9 cellular contexts compared by ENCODE assay signal in the genomic region with DNA sequence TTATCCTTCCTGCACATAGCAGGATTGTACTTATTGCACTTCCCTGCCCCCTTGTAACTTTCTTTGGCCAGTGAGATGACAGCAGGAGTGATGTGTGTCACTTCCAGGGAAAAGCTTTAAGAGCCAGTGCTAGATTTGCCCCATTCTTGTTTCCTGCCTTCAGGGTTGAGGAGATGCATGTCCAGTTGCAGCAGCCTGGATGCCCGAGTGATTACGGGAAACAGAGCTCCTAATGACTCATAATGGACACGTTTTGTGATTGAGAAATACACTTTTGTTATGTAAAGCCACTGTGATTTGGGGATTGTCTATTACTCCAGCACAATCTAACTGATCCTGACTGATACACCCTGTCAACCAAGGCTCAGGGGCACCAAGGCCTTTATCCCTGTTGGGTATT. TPM values are rescaled to one million over a fixed set of nuclear protein-coding genes. Genes with fewer than 3 reads are reported as not detected.
DNase-seq lines count a peak whose midpoint lies in the region; ATAC-seq, FAIRE-seq and TF ChIP-seq lines count a peak whose summit lies in the region.
"Had no signal": no experiment of that assay in that cellular context is flagged by ENCODE, and none has a peak within 500 bp of the region (broad histone marks: within the 10 kb centered on the region; RNA-seq: fewer than 3 reads in every experiment).

No MANE protein-coding gene starts in this region.

- H3K4me2 ChIP-seq in DOHH2 (ENCODE audit: low read length) (peak overlapping the region; percentile 73), astrocyte (ENCODE audit: low read length) (peak overlapping the region; percentile 17)

- no peaks in the 10 kb centered on the region for H3K9me2 ChIP-seq in DOHH2 (replicated peaks; ENCODE audit: control insufficient read depth, low read length)

- H2AFZ ChIP-seq in astrocyte (ENCODE audit: low read depth, low read length): no peak overlapping the region

- no peak for FAIRE-seq in astrocyte (lab: Jason Lieb, UNC)

- H3K4me1 ChIP-seq in DOHH2 (ENCODE audit: control insufficient read depth, low read length) (peaks cover 49% of the 10 kb centered on the region), astrocyte (ENCODE audit: insufficient read depth, low read length) (peaks cover 24% of the 10 kb centered on the region), A673 (ENCODE audit: insufficient read depth, low read length, poor library complexity, severe bottlenecking) (peaks cover 27% of the 10 kb centered on the region), spleen (peaks cover 18 to 68% (median 54%) of the 10 kb centered on the region in 6 donors)

- 0 out of 2 replicates have a peak, but pooled peaks cover 2% of the 10 kb centered on the region for H3K27me3 ChIP-seq in DOHH2 (ENCODE audit: control insufficient read depth, low read length)
- peaks cover 8% of the 10 kb centered on the region for H3K27me3 ChIP-seq in astrocyte (ENCODE audit: insufficient read depth, low read length)
- H3K27me3 ChIP-seq in A673 (replicated peaks; ENCODE audit: insufficient read depth, low read depth, low read length, poor library complexity): no peaks in the 10 kb centered on the region
- H3K27me3 ChIP-seq in spleen (replicated peaks in 1 of 7): peaks cover 0 to 13% (median 0%) of the 10 kb centered on the region in 7 donors

- no peaks in the 10 kb centered on the region for H3K36me3 Mint-ChIP-seq in astrocyte (ENCODE audit: low read depth, unreplicated experiment)

- POLR2A ChIA-PET in A673 (lab: Charles Lee; ENCODE audit: low non-redundant PET): no interaction called here

- no peak overlapping the region for H3K9ac ChIP-seq in astrocyte (ENCODE audit: low read length)

- TF ChIP-seq POLR2A in spleen (IDR thresholded peaks at IDR 0.05): no peak

- H3K4me3 ChIP-seq in DOHH2 (ENCODE audit: low read length) (peak overlapping the region; percentile 71), astrocyte (ENCODE audit: insufficient read depth, low read depth, low read length) (no peak overlapping the region), A673 (ENCODE audit: low read depth, low read length, poor library complexity, severe bottlenecking) (no peak overlapping the region), spleen (no peak overlapping the region)

- 14 to 56% (median 28%) methylated on average over 3 of the region's 3 CpGs for WGBS in spleen, 5 donors

- peak; percentile 86 for DNase-seq in LHCN-M2 (ENCODE audit: low read depth)
- DNase-seq in astrocyte (ENCODE audit: low read depth): peak; percentile 77
- DNase-seq in myocyte (ENCODE audit: low read depth): peak; percentile 40
- no peak for DNase-seq in A673 (ENCODE audit: low spot score)
- DNase-seq in spleen: no peak
- DNase-seq: Karpas-422 had no signal

- H3F3A ChIP-seq in DOHH2 (ENCODE audit: control insufficient read depth, insufficient read depth): peaks cover 20% of the 10 kb centered on the region

- H3K36me3 ChIP-seq in DOHH2 (ENCODE audit: control insufficient read depth, low read length) (no peaks in the 10 kb centered on the region; the same call in 1 of the 2 replicates), astrocyte (ENCODE audit: insufficient read depth, low read length) (no peaks in the 10 kb centered on the region), A673 (ENCODE audit: insufficient read depth, low read length, poor library complexity, severe bottlenecking) (no peaks in the 10 kb centered on the region), spleen (no peaks in the 10 kb centered on the region)

- no peak for TF ChIP-seq CTCF in DOHH2 (IDR thresholded peaks at IDR 0.05; ENCODE audit: low read depth, low read length, poor library complexity, severe bottlenecking)
- no peak for TF ChIP-seq CTCF in astrocyte (IDR thresholded peaks at IDR 0.05; ENCODE audit: insufficient read depth, low read depth, low read length)
- TF ChIP-seq CTCF in A673 (conservative IDR thresholded peaks at IDR 0.05; ENCODE audit: low read depth, low read length): no peak
- TF ChIP-seq CTCF in spleen (IDR thresholded peaks at IDR 0.05 in 8 of 11, conservative IDR thresholded peaks at IDR 0.05 in 3 of 11): no peak

- ATAC-seq in GM18867 (IDR thresholded peaks at IDR 0.05; ENCODE audit: unreplicated experiment) (no peak), HG03095 (IDR thresholded peaks at IDR 0.05; ENCODE audit: unreplicated experiment) (no peak)

- H3K27ac Mint-ChIP-seq in astrocyte (ENCODE audit: unreplicated experiment): no peak overlapping the region

- H3K4me1 Mint-ChIP-seq in astrocyte (ENCODE audit: low read depth, unreplicated experiment): peaks cover 25% of the 10 kb centered on the region

- H3K9me3 Mint-ChIP-seq in astrocyte (ENCODE audit: unreplicated experiment): no peaks in the 10 kb centered on the region

- CTCF ChIA-PET in A673 (lab: Charles Lee): no interaction called here

- intact Hi-C loops in A673 (cut with micrococcal nuclease; ENCODE audit: unreplicated experiment): loop anchor here (5.0 to 10.0 kb wide), 2 partner anchors 52 to 125 kb away; a partner anchor contains a TSS
- intact Hi-C loops in spleen (cut with DNase I; ENCODE audit: low total_unique reads): loop anchor here (5.0 kb wide), 1 partner anchor 52 kb away; a partner anchor contains a TSS

- H4K20me1 ChIP-seq in DOHH2 (ENCODE audit: control insufficient read depth, insufficient read depth, low read depth, low read length) (no peaks in the 10 kb centered on the region), astrocyte (ENCODE audit: insufficient read depth, low read length) (no peaks in the 10 kb centered on the region)

- H3K9me3 ChIP-seq in DOHH2 (ENCODE audit: control insufficient read depth, insufficient read depth, low read length): no peaks in the 10 kb centered on the region
- no peaks in the 10 kb centered on the region for H3K9me3 ChIP-seq in astrocyte (ENCODE audit: insufficient read depth, low read depth, low read length)
- H3K9me3 ChIP-seq in A673 (ENCODE audit: low read depth, low read length, poor library complexity, severe bottlenecking): no peaks in the 10 kb centered on the region
- H3K9me3 ChIP-seq in spleen: no peaks in the 10 kb centered on the region

- no peak overlapping the region for H3K4me3 Mint-ChIP-seq in astrocyte (ENCODE audit: unreplicated experiment)

- H3K27ac ChIP-seq in DOHH2 (ENCODE audit: low read depth, low read length) (no peak overlapping the region), astrocyte (ENCODE audit: low read depth, low read length) (no peak overlapping the region), A673 (ENCODE audit: low read depth, low read length, poor library complexity, severe bottlenecking) (no peak overlapping the region), spleen (peak overlapping the region in 3 of 8 donors; percentile 42 to 55 (median 43))

- no TSS peak for BruUV-seq in A673 (replicated peaks; lab: Mats Ljungman, UMichigan)

- peaks cover 12% of the 10 kb centered on the region for H3K79me2 ChIP-seq in DOHH2 (ENCODE audit: control insufficient read depth, low read length)
- no peaks in the 10 kb centered on the region for H3K79me2 ChIP-seq in astrocyte (ENCODE audit: insufficient read depth, low read length)

- peaks cover 27% of the 10 kb centered on the region for H3K27me3 Mint-ChIP-seq in astrocyte (ENCODE audit: low read depth, unreplicated experiment)

RNA-seq across cellular contexts. Expression of a gene that starts 5.0 kb away (rescaled TPM):
- 2.9 and 3.7 TPM in 2 replicates for total RNA-seq in LHCN-M2 (2014; rRNA removed)
- 1.2 TPM for polyA plus RNA-seq in LHCN-M2 (2012)
- total RNA-seq in astrocyte: 32.8 and 39.9 TPM in 2 replicates
- 5.2 and 6.4 TPM in 2 replicates for total RNA-seq in myocyte
- 6.9 TPM for polyA plus RNA-seq in myocyte (2012)
- 26.3 and 28.7 TPM in 2 replicates for total RNA-seq in A673 (2021)
- total RNA-seq in spleen: 10 to 100 TPM; 18.9 to 27.6 (median 24.0) TPM
- polyA plus RNA-seq in spleen: 1 to 10 TPM; 1.6 to 3.9 (median 1.7) TPM

RNA-seq across cellular contexts. Expression of a gene that starts 53.0 kb away (rescaled TPM):
- total RNA-seq in LHCN-M2 (2014; rRNA removed): 87.3 and 103 TPM in 2 replicates
- 107 TPM for polyA plus RNA-seq in LHCN-M2 (2012)
- 84.8 and 86.3 TPM in 2 replicates for total RNA-seq in astrocyte
- 38.8 and 44.6 TPM in 2 replicates for total RNA-seq in myocyte
- 81.7 TPM for polyA plus RNA-seq in myocyte (2012)
- 106 and 107 TPM in 2 replicates for total RNA-seq in A673 (2021)
- 10 to 100 TPM; 41.3 to 85.4 (median 52.0) TPM for total RNA-seq in spleen
- polyA plus RNA-seq in spleen: 100 to 1,000 TPM in 2 of 3 donors, 10 to 100 TPM in 1; 92.0 to 120 (median 103) TPM

Comparison
In these comparisons a context has a peak if more than half of its experiments do, and no peak if none do; other contexts are left out.
1. DNase-seq: peak in LHCN-M2 (single experiment), astrocyte (single experiment) and myocyte (single experiment); none in A673 (single experiment) and spleen (single experiment).